In the genomic region with DNA sequence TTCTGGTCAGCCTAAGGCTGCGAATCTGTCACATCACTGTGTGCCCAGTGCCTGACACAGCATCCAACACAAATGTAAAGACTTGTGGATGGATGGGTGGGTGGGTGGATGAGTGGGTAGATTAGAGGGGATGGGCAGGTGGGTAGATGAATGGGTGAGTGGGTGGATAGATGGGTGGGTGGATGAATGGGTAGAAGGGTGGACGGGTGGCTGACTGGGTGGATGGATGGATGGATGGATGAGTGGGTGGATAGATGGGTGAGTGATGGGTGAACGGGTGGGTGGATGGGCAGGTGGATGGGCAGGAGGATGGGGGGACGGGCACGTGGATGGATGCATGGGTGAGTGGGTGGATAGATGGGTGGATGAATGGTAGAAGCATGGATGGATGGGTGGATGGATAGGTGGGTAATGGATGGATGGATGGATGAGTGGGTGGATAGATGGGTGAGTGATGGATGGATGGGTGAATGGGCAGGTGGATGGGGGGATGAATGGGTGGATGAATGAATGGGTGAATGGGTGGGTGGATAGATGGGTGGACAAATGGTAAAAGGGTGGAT, we compare ENCODE assay signal across 28 cellular contexts.
"Had no signal": no experiment of that assay in that cellular context is flagged by ENCODE, and none has a peak within 500 bp of the region (broad histone marks: within the 10 kb centered on the region; RNA-seq: fewer than 3 reads in every experiment).

No MANE protein-coding gene starts in this region.

- H3K36me3 ChIP-seq: ascending aorta, cardiac muscle cell had no signal

- H3K27ac ChIP-seq: ascending aorta, cardiac muscle cell, VCaP had no signal

- H3K27me3 ChIP-seq: ascending aorta, cardiac muscle cell had no signal

- ATAC-seq: activated CD8-positive, alpha-beta T cell treated with anti-CD3 and anti-CD28 coated beads for 36 hours; activated naive CD8-positive, alpha-beta T cell treated with anti-CD3 and anti-CD28 coated beads, Interleukin-2, amount 50 U/mL, for 24 hours; activated T-cell treated with anti-CD3 and anti-CD28 coated beads, Interleukin-2, amount 50 U/mL, for 4 hours; activated T-cell treated with anti-CD3 and anti-CD28 coated beads, Interleukin-2, amount 50 U/mL, for 72 hours; activated T-helper 17 cell treated with anti-CD3 and anti-CD28 coated beads, Interleukin-2, amount 50 U/mL, for 72 hours had no signal

- H3K4me3 ChIP-seq: ascending aorta, cardiac muscle cell had no signal

- DNase-seq: activated B cell treated with CpG ODN at 0.5 μM for 24 hours; activated CD4-positive, alpha-beta memory T cell treated with anti-CD3 and anti-CD28 coated beads for 36 hours; activated CD4-positive, alpha-beta T cell treated with anti-CD3 and anti-CD28 coated beads for 4 hours; activated CD4-positive, alpha-beta T cell treated with anti-CD3 and anti-CD28 coated beads, Interleukin-2, amount 10 ng/mL, durations not matched to agents 24 days and 14 days; activated CD4-positive, alpha-beta T cell treated with anti-CD3 and anti-CD28 coated beads, Interleukin-2, amount 50 U/mL, for 1 hour; activated CD4-positive, alpha-beta T cell treated with anti-CD3 and anti-CD28 coated beads, Interleukin-2, amount 50 U/mL, for 4 hours; activated CD4-positive, CD25-positive, alpha-beta regulatory T cell treated with anti-CD3 and anti-CD28 coated beads, Interleukin-2, amount 50 U/mL, for 72 hours; activated CD8-positive, alpha-beta memory T cell treated with anti-CD3 and anti-CD28 coated beads, Interleukin-2, amount 50 U/mL, for 4 hours; activated CD8-positive, alpha-beta T cell treated with anti-CD3 and anti-CD28 coated beads for 36 hours; activated effector memory CD4-positive, alpha-beta T cell treated with anti-CD3 and anti-CD28 coated beads, Interleukin-2, amount 50 U/mL, for 16 hours; activated naive CD4-positive, alpha-beta T cell treated with anti-CD3 and anti-CD28 coated beads, Interleukin-2, amount 10 ng/mL, durations not matched to agents 7 days and 5 days; activated naive CD4-positive, alpha-beta T cell treated with Interleukin-2 at 50 U/mL for 16 hours; activated naive CD8-positive, alpha-beta T cell treated with anti-CD3 and anti-CD28 coated beads, Interleukin-2, amount 10 ng/mL, durations not matched to agents 7 days and 5 days; activated naive CD8-positive, alpha-beta T cell treated with anti-CD3 and anti-CD28 coated beads, Interleukin-2, amount 50 U/mL, for 24 hours; activated T-cell treated with anti-CD3 and anti-CD28 coated beads for 4 hours; activated T-cell treated with anti-CD3 and anti-CD28 coated beads, Interleukin-2, amount 50 U/mL, for 1 hour; activated T-cell treated with anti-CD3 and anti-CD28 coated beads, Interleukin-2, amount 50 U/mL, for 4 hours; activated T-cell treated with anti-CD3 and anti-CD28 coated beads, Interleukin-2, amount 50 U/mL, for 72 hours; amygdala; anterior cingulate cortex; cerebellar nuclear complex; T-helper 2 cell; T-helper 9 cell had no signal

- H3K9me3 ChIP-seq: ascending aorta had no signal

- FAIRE-seq: TTC549 had no signal
